In genomic region chr9:23850242-23851023, GRCh38 we compare ENCODE assay signal across 1 cellular context.
A peak's percentile ranks its signal among the peaks of the same experiment; 100 is the strongest.
TF ChIP-seq lines count a peak whose summit lies in the region.

No MANE protein-coding gene starts in this region.

TF ChIP-seq in HEK293, 187 proteins besides CTCF, POLR2A, EP300 and RAD21 (continued from another document):
- TF ChIP-seq ZNF280D (tag by site-specific recombination; IDR thresholded peaks at IDR 0.05), result no peak
- TF ChIP-seq OVOL3 (tag by site-specific recombination; IDR thresholded peaks at IDR 0.05), result no peak
- TF ChIP-seq ZNF19 (tag by site-specific recombination; IDR thresholded peaks at IDR 0.05; ENCODE audit: low read depth), result no peak
- TF ChIP-seq, protein P1, sequence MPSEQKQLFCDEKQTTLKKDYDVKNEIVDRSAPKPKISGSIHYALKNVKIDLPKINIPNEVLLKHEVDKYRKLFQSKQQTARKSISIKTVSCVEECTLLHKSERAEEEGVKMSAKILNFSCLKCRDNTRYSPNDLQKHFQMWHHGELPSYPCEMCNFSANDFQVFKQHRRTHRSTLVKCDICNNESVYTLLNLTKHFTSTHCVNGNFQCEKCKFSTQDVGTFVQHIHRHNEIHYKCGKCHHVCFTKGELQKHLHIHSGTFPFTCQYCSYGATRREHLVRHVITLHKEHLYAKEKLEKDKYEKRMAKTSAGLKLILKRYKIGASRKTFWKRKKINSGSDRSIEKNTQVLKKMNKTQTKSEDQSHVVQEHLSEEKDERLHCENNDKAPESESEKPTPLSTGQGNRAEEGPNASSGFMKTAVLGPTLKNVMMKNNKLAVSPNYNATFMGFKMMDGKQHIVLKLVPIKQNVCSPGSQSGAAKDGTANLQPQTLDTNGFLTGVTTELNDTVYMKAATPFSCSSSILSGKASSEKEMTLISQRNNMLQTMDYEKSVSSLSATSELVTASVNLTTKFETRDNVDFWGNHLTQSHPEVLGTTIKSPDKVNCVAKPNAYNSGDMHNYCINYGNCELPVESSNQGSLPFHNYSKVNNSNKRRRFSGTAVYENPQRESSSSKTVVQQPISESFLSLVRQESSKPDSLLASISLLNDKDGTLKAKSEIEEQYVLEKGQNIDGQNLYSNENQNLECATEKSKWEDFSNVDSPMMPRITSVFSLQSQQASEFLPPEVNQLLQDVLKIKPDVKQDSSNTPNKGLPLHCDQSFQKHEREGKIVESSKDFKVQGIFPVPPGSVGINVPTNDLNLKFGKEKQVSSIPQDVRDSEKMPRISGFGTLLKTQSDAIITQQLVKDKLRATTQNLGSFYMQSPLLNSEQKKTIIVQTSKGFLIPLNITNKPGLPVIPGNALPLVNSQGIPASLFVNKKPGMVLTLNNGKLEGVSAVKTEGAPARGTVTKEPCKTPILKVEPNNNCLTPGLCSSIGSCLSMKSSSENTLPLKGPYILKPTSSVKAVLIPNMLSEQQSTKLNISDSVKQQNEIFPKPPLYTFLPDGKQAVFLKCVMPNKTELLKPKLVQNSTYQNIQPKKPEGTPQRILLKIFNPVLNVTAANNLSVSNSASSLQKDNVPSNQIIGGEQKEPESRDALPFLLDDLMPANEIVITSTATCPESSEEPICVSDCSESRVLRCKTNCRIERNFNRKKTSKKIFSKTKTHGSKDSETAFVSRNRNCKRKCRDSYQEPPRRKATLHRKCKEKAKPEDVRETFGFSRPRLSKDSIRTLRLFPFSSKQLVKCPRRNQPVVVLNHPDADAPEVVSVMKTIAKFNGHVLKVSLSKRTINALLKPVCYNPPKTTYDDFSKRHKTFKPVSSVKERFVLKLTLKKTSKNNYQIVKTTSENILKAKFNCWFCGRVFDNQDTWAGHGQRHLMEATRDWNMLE (tag by site-specific recombination; conservative IDR thresholded peaks at IDR 0.05; ENCODE audit: low read depth), result no peak
- no peak for TF ChIP-seq ZNF791 (tag by site-specific recombination; IDR thresholded peaks at IDR 0.05)
- TF ChIP-seq ZNF23 (tag by site-specific recombination; IDR thresholded peaks at IDR 0.05; ENCODE audit: borderline replicate concordance), result no peak
- TF ChIP-seq ZNF138 (tag by site-specific recombination; IDR thresholded peaks at IDR 0.05; ENCODE audit: borderline replicate concordance), result no peak
- TF ChIP-seq WT1 (tag by site-specific recombination; IDR thresholded peaks at IDR 0.05), result no peak
- peak; percentile 58 for TF ChIP-seq KLF1 (tag by site-specific recombination; IDR thresholded peaks at IDR 0.05)
- no peak for TF ChIP-seq IKZF3 (tag by site-specific recombination; IDR thresholded peaks at IDR 0.05)
- no peak for TF ChIP-seq TSHZ1 (tag by site-specific recombination; IDR thresholded peaks at IDR 0.05; ENCODE audit: borderline replicate concordance)
- TF ChIP-seq, protein P2, sequence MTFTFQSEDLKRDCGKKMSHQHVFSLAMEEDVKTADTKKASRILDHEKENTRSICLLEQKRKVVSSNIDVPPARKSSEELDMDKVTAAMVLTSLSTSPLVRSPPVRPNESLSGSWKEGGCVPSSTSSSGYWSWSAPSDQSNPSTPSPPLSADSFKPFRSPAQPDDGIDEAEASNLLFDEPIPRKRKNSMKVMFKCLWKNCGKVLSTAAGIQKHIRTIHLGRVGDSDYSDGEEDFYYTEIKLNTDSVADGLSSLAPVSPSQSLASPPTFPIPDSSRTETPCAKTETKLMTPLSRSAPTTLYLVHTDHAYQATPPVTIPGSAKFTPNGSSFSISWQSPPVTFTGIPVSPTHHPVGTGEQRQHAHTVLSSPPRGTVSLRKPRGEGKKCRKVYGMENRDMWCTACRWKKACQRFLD (tag by site-specific recombination; IDR thresholded peaks at IDR 0.05), result no peak
- no peak for TF ChIP-seq ZNF354C (tag by site-specific recombination; IDR thresholded peaks at IDR 0.05; ENCODE audit: borderline replicate concordance, low read depth)
- no peak for TF ChIP-seq ZFP3 (tag by site-specific recombination; IDR thresholded peaks at IDR 0.05; ENCODE audit: low read depth)
- TF ChIP-seq ZBTB8A (tag by site-specific recombination; IDR thresholded peaks at IDR 0.05), result no peak
- no peak for TF ChIP-seq ZNF133 (tag by site-specific recombination; IDR thresholded peaks at IDR 0.05)
- TF ChIP-seq ZNF169 (tag by site-specific recombination; IDR thresholded peaks at IDR 0.05), result no peak
- TF ChIP-seq, protein P3, sequence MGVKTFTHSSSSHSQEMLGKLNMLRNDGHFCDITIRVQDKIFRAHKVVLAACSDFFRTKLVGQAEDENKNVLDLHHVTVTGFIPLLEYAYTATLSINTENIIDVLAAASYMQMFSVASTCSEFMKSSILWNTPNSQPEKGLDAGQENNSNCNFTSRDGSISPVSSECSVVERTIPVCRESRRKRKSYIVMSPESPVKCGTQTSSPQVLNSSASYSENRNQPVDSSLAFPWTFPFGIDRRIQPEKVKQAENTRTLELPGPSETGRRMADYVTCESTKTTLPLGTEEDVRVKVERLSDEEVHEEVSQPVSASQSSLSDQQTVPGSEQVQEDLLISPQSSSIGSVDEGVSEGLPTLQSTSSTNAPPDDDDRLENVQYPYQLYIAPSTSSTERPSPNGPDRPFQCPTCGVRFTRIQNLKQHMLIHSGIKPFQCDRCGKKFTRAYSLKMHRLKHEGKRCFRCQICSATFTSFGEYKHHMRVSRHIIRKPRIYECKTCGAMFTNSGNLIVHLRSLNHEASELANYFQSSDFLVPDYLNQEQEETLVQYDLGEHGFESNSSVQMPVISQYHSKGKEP (tag by site-specific recombination; IDR thresholded peaks at IDR 0.05), result no peak
- TF ChIP-seq GLIS1 (tag by site-specific recombination; IDR thresholded peaks at IDR 0.05), result no peak
- peak; percentile 46; the same call in 1 of the 2 replicates for TF ChIP-seq ZNF2 (tag by site-specific recombination; IDR thresholded peaks at IDR 0.05)
- no peak for TF ChIP-seq ZNF174 (tag by site-specific recombination; IDR thresholded peaks at IDR 0.05)
- no peak for TF ChIP-seq ZNF558 (tag by site-specific recombination; IDR thresholded peaks at IDR 0.05)
- TF ChIP-seq ZNF48 (tag by site-specific recombination; IDR thresholded peaks at IDR 0.05), result no peak
- TF ChIP-seq ZNF792 (tag by site-specific recombination; IDR thresholded peaks at IDR 0.05), result no peak
- TF ChIP-seq, protein P4, sequence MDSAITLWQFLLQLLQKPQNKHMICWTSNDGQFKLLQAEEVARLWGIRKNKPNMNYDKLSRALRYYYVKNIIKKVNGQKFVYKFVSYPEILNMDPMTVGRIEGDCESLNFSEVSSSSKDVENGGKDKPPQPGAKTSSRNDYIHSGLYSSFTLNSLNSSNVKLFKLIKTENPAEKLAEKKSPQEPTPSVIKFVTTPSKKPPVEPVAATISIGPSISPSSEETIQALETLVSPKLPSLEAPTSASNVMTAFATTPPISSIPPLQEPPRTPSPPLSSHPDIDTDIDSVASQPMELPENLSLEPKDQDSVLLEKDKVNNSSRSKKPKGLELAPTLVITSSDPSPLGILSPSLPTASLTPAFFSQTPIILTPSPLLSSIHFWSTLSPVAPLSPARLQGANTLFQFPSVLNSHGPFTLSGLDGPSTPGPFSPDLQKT (IDR thresholded peaks at IDR 0.05; ENCODE audit: borderline replicate concordance, low read depth, low read length), result no peak
- no peak for TF ChIP-seq ZNF514 (tag by site-specific recombination; IDR thresholded peaks at IDR 0.05)
- no peak for TF ChIP-seq OSR2 (tag by site-specific recombination; IDR thresholded peaks at IDR 0.05)
- no peak for TF ChIP-seq YY2 (tag by site-specific recombination; IDR thresholded peaks at IDR 0.05)
- TF ChIP-seq ZNF324 (tag by site-specific recombination; IDR thresholded peaks at IDR 0.05), result no peak; the same call in 1 of the 2 replicates
- no peak for TF ChIP-seq ZNF768 (tag by site-specific recombination; IDR thresholded peaks at IDR 0.05)
- TF ChIP-seq RBAK (tag by site-specific recombination; IDR thresholded peaks at IDR 0.05), result no peak
- no peak for TF ChIP-seq ZBTB49 (tag by site-specific recombination; IDR thresholded peaks at IDR 0.05; ENCODE audit: low read depth)
- no peak for TF ChIP-seq SCRT2 (tag by site-specific recombination; IDR thresholded peaks at IDR 0.05)
- TF ChIP-seq, protein P5, sequence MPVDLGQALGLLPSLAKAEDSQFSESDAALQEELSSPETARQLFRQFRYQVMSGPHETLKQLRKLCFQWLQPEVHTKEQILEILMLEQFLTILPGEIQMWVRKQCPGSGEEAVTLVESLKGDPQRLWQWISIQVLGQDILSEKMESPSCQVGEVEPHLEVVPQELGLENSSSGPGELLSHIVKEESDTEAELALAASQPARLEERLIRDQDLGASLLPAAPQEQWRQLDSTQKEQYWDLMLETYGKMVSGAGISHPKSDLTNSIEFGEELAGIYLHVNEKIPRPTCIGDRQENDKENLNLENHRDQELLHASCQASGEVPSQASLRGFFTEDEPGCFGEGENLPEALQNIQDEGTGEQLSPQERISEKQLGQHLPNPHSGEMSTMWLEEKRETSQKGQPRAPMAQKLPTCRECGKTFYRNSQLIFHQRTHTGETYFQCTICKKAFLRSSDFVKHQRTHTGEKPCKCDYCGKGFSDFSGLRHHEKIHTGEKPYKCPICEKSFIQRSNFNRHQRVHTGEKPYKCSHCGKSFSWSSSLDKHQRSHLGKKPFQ (tag by site-specific recombination; IDR thresholded peaks at IDR 0.05), result no peak
- TF ChIP-seq ZNF335 (tag by site-specific recombination; conservative IDR thresholded peaks at IDR 0.05), result peak; percentile 87
- TF ChIP-seq REPIN1 (tag by site-specific recombination; IDR thresholded peaks at IDR 0.05; ENCODE audit: low read depth), result no peak; the same call in 1 of the 2 replicates
- TF ChIP-seq MEIS1 (CRISPR knock-in tag; IDR thresholded peaks at IDR 0.05; ENCODE audit: borderline replicate concordance), result no peak
- TF ChIP-seq SALL2 (tag by site-specific recombination; IDR thresholded peaks at IDR 0.05; ENCODE audit: borderline replicate concordance), result no peak
- TF ChIP-seq ZSCAN16 (tag by site-specific recombination; IDR thresholded peaks at IDR 0.05), result no peak
- TF ChIP-seq ZNF391 (tag by site-specific recombination; IDR thresholded peaks at IDR 0.05; ENCODE audit: borderline replicate concordance, low read depth), result peak; percentile 60; the same call in 1 of the 2 replicates
- no peak for TF ChIP-seq ZNF521 (tag by site-specific recombination; IDR thresholded peaks at IDR 0.05)
- TF ChIP-seq ZNF426 (tag by site-specific recombination; IDR thresholded peaks at IDR 0.05), result no peak
